20 cellular contexts compared by ENCODE assay signal in the genomic region with DNA sequence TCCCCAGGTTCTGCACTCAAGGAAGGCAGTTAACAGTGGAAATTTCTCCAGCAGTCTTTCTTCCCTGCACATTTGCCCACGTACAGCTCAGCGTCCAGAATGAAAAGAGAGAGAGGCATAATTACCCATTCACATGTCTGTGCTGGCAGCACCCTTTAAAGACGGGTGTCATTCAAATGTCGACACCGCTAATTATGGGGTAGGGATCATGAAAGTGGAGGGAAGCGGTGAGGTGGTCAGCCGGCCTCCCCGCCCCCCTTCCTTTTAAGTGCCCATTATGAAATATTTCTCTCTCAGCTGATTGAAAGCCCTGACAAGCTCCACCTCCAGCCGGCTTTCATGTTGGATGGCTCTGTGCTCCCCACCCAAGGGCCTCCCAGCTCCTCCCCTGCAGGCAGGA.
DNase-seq lines count a peak whose midpoint lies in the region; ATAC-seq and TF ChIP-seq lines count a peak whose summit lies in the region.
"Had no signal": no experiment of that assay in that cellular context is flagged by ENCODE, and none has a peak within 500 bp of the region (broad histone marks: within the 10 kb centered on the region; RNA-seq: fewer than 3 reads in every experiment).

No MANE protein-coding gene starts in this region.

- intact Hi-C loops in stomach (cut with DNase I; ENCODE audit: low total_unique reads) = no loop called here

- ATAC-seq in GM21360 (IDR thresholded peaks at IDR 0.05; ENCODE audit: unreplicated experiment) = no peak
- ATAC-seq: HCT116, SK-N-SH treated with all-trans-retinoic acid at 6 μM for 48 hours had no signal

- 38 to 49% (median 44%) methylated on average over 9 of the region's 9 CpGs for WGBS in stomach, 5 donors

- no peaks in the 10 kb centered on the region for H3K36me3 ChIP-seq in stomach

- no peak for TF ChIP-seq EP300 in stomach (IDR thresholded peaks at IDR 0.05)

- no peak for TF ChIP-seq POLR2A in NB4 (IDR thresholded peaks at IDR 0.05; ENCODE audit: extremely low read depth, insufficient read length)
- no peak for TF ChIP-seq POLR2A in stomach (IDR thresholded peaks at IDR 0.05)

- H3K9me3 ChIP-seq in stomach = peaks cover 0 to 7% (median 0%) of the 10 kb centered on the region in 4 donors

- H3K27me3 ChIP-seq in stomach = peaks cover 0 to 47% (median 24%) of the 10 kb centered on the region in 3 donors

- H3K4me3 ChIP-seq in NB4 (ENCODE audit: low read depth, low read length) = no peak overlapping the region
- no peak overlapping the region for H3K4me3 ChIP-seq in stomach
- H3K4me3 ChIP-seq: PC-9 had no signal

- H3K4me1 ChIP-seq in stomach = no peaks in the 10 kb centered on the region

- DNase-seq in NB4 (ENCODE audit: low read depth) = peak; percentile 78
- peak; percentile 89 for DNase-seq in NCI-H1105 treated with DMSO at 0.1 percent for 48 hours (lab: John Stamatoyannopoulos, UW)
- peak; percentile 49 for DNase-seq in RPMI7951 (ENCODE audit: low read depth)
- DNase-seq in retina = peak; percentile 57
- DNase-seq in DMS 273 treated with DMSO at 0.1 percent for 48 hours (lab: John Stamatoyannopoulos, UW) = no peak
- no peak for DNase-seq in stomach
- DNase-seq: CD4-positive, CD25-positive, alpha-beta regulatory T cell; COR-L47; GOT3; KG1; NCI-H1092 treated with DMSO at 0.1 percent for 48 hours; NCI-H1694 treated with DMSO at 0.1 percent for 48 hours; NCI-H2081 treated with DMSO at 0.1 percent for 48 hours; NCI-H510A; NCI-H82; PC-9; T-helper 1 cell had no signal

- H3K27ac ChIP-seq in stomach = no peak overlapping the region
- H3K27ac ChIP-seq: PC-9 had no signal

- TF ChIP-seq CTCF in NB4 (IDR thresholded peaks at IDR 0.05; ENCODE audit: low read depth, low read length) (no peak), stomach (IDR thresholded peaks at IDR 0.05) (no peak)

Comparison
In these comparisons a context has a peak if more than half of its experiments do, and no peak if none do; other contexts are left out.
1. DNase-seq: peak in NB4 (single experiment), NCI-H1105 treated with DMSO at 0.1 percent for 48 hours (single experiment), RPMI7951 (single experiment) and retina (single experiment); none in DMS 273 treated with DMSO at 0.1 percent for 48 hours (single experiment) and stomach (single experiment).